ENCODE assay signal across 18 cellular contexts in the genomic region with DNA sequence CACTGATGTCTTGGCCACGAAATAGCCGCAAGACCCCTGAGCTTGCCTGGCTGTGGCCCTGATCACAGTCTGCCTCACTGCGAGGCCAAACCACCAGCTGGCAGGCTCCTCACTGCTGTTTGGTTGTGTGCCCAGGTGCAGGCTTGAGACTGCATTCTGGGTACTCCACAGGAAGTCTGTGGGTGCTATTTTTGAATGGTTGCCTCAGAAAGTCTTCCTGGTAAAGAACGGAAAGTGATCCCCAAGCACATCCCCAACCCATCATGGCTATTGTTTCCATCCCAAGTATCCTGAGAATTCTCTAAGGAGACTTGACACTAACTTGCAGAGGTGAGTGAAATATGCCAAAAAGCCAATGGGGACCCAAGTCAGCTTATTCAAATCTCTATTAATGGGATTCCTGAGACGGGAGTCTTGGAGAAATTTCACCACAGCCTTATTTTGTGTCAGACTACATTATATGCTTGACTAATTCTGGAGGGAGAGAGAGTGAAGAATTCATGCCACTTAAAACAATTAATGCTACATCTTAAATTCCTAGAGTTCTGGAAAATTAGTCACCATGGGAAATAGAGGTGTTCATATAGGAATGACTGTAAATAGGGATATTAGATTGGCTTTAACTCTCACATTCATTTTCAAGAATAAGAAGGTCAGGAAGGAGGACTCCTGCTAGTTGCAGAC.
"Had no signal": no experiment of that assay in that cellular context is flagged by ENCODE, and none has a peak within 500 bp of the region (broad histone marks: within the 10 kb centered on the region; RNA-seq: fewer than 3 reads in every experiment).

No MANE protein-coding gene starts in this region.

- FAIRE-seq: islet of Langerhans had no signal

- H3K4me3 ChIP-seq: prostate gland, sigmoid colon, spleen, stomach, testis, upper lobe of right lung had no signal

- H3K27ac Mint-ChIP-seq: activated T-helper 17 cell treated with anti-CD3 and anti-CD28 coated beads, Interleukin-2, amount 50 U/mL, for 72 hours; dendritic cell treated with granulocyte-macrophage colony-stimulating factor and Interleukin-4, amounts not matched to agents 40 ng/mL and 50 ng/mL, for 4 days; effector memory CD8-positive, alpha-beta T cell; nephron progenitor cell; T-helper 1 cell treated with Interleukin-12 subunit alpha and Interleukin-12 subunit beta and Interleukin-4 antibody, amounts not matched to agents 30 μg/mL and 1 μg/mL, for 36 hours had no signal

- H3K9me3 ChIP-seq: prostate gland, testis, upper lobe of right lung had no signal

- ATAC-seq: activated T-helper 17 cell treated with anti-CD3 and anti-CD28 coated beads, Interleukin-2, amount 50 U/mL, for 72 hours; effector memory CD8-positive, alpha-beta T cell; upper lobe of right lung had no signal

- DNase-seq: activated CD4-positive, alpha-beta T cell treated with anti-CD3 and anti-CD28 coated beads, Interleukin-2, amount 50 U/mL, for 48 hours; activated naive CD4-positive, alpha-beta T cell treated with Interleukin-2 at 50 U/mL for 16 hours; effector memory CD8-positive, alpha-beta T cell; foreskin melanocyte; nephron progenitor cell; sigmoid colon; spleen; stimulated activated CD4-positive, alpha-beta T cell treated with anti-CD3 and anti-CD28 coated beads, Interleukin-1b, Interleukin-23, amount 100 ng/mL, for 48 hours; stomach; testis; upper lobe of right lung; WERI-Rb-1 had no signal

- H3K36me3 ChIP-seq: prostate gland, sigmoid colon, spleen, stomach, upper lobe of right lung, WERI-Rb-1 had no signal

- H3K4me3 Mint-ChIP-seq: activated T-helper 17 cell treated with anti-CD3 and anti-CD28 coated beads, Interleukin-2, amount 50 U/mL, for 72 hours; central memory CD8-positive, alpha-beta T cell; dendritic cell treated with granulocyte-macrophage colony-stimulating factor and Interleukin-4, amounts not matched to agents 40 ng/mL and 50 ng/mL, for 4 days; effector memory CD8-positive, alpha-beta T cell; nephron progenitor cell; T-helper 1 cell treated with Interleukin-12 subunit alpha and Interleukin-12 subunit beta and Interleukin-4 antibody, amounts not matched to agents 30 μg/mL and 1 μg/mL, for 36 hours had no signal

- H3K4me1 Mint-ChIP-seq: activated T-helper 17 cell treated with anti-CD3 and anti-CD28 coated beads, Interleukin-2, amount 50 U/mL, for 72 hours; central memory CD8-positive, alpha-beta T cell had no signal

- H3K27me3 ChIP-seq: sigmoid colon, stomach, testis, upper lobe of right lung had no signal

- H3K4me1 ChIP-seq: prostate gland, sigmoid colon, spleen, stomach, testis, upper lobe of right lung had no signal

- H3K9me3 Mint-ChIP-seq: activated T-helper 17 cell treated with anti-CD3 and anti-CD28 coated beads, Interleukin-2, amount 50 U/mL, for 72 hours; T-helper 1 cell treated with Interleukin-12 subunit alpha and Interleukin-12 subunit beta and Interleukin-4 antibody, amounts not matched to agents 30 μg/mL and 1 μg/mL, for 36 hours had no signal

- H3K27me3 Mint-ChIP-seq: dendritic cell treated with granulocyte-macrophage colony-stimulating factor and Interleukin-4, amounts not matched to agents 40 ng/mL and 50 ng/mL, for 4 days had no signal

- H3K27ac ChIP-seq: prostate gland, sigmoid colon, spleen, stomach, testis, upper lobe of right lung, WERI-Rb-1 had no signal
